Comparison of ENCODE assay signal across 1 cellular context in genomic region chr1:74528123-74528522, GRCh38.
TF ChIP-seq lines count a peak whose summit lies in the region.

No MANE protein-coding gene starts in this region.

TF ChIP-seq in H1, 55 proteins besides CTCF, POLR2A, EP300 and RAD21 (continued from another document):
- TF ChIP-seq ATF2 (IDR thresholded peaks at IDR 0.05; ENCODE audit: low read length), result no peak
- no peak for TF ChIP-seq SIN3A (conservative IDR thresholded peaks at IDR 0.05 in 1 of 2, IDR thresholded peaks at IDR 0.05 in 1 of 2; ENCODE audit: low read depth in 1 of 2, low read length in 2 of 2)
- TF ChIP-seq CHD1 (IDR thresholded peaks at IDR 0.05; ENCODE audit: low read depth, low read length), result no peak
- TF ChIP-seq SIX5 (IDR thresholded peaks at IDR 0.05; ENCODE audit: low read depth, low read length), result no peak
- no peak for TF ChIP-seq BCL11A (IDR thresholded peaks at IDR 0.05; ENCODE audit: low read depth in 2 of 2, low read length in 2 of 2)
- TF ChIP-seq TAF7 (optimal IDR thresholded peaks at IDR 0.05; ENCODE audit: borderline replicate concordance, low read depth, low read length), result no peak
- TF ChIP-seq RNF2 (IDR thresholded peaks at IDR 0.05; ENCODE audit: borderline replicate concordance, low read depth, low read length, missing control alignments, poor library complexity, severe bottlenecking), result no peak
- TF ChIP-seq KDM4A (IDR thresholded peaks at IDR 0.05; ENCODE audit: low read depth, low read length, severe bottlenecking), result no peak
- TF ChIP-seq KDM5A (IDR thresholded peaks at IDR 0.05; ENCODE audit: low read length), result no peak
- no peak for TF ChIP-seq TCF12 (IDR thresholded peaks at IDR 0.05; ENCODE audit: low read depth, low read length)
- TF ChIP-seq SUZ12 (IDR thresholded peaks at IDR 0.05; ENCODE audit: low read length), result no peak
- TF ChIP-seq CHD2 (IDR thresholded peaks at IDR 0.05; ENCODE audit: low read length), result no peak
- TF ChIP-seq SP2 (IDR thresholded peaks at IDR 0.05; ENCODE audit: low read length), result no peak
